In genomic region chr18:76980663-76981387, GRCh38 we compare ENCODE assay signal across 13 cellular contexts.
A peak's percentile ranks its signal among the peaks of the same experiment; 100 is the strongest.
DNase-seq lines count a peak whose midpoint lies in the region; ATAC-seq and TF ChIP-seq lines count a peak whose summit lies in the region.
"Had no signal": no experiment of that assay in that cellular context is flagged by ENCODE, and none has a peak within 500 bp of the region (broad histone marks: within the 10 kb centered on the region; RNA-seq: fewer than 3 reads in every experiment).

No MANE protein-coding gene starts in this region.

- H3K27ac ChIP-seq in endodermal cell (ENCODE audit: low read depth, low read length) (no peak overlapping the region), smooth muscle cell (ENCODE audit: low read depth) (no peak overlapping the region)
- H3K27ac ChIP-seq: ascending aorta had no signal

- peaks cover 15% of the 10 kb centered on the region for H3K36me3 Mint-ChIP-seq in endodermal cell (ENCODE audit: low read depth)
- H3K36me3 Mint-ChIP-seq in immature natural killer cell: peaks cover 10 to 14% (median 13%) of the 10 kb centered on the region in 3 donors

- ATAC-seq in GM18502 (IDR thresholded peaks at IDR 0.05; ENCODE audit: poor library complexity, unreplicated experiment) (peak; percentile 34), GM21528 (IDR thresholded peaks at IDR 0.05; ENCODE audit: low FRiP score, unreplicated experiment) (peak; percentile 32), HG03280 (IDR thresholded peaks at IDR 0.05; ENCODE audit: unreplicated experiment) (peak; percentile 27)

- H3K9ac ChIP-seq in endodermal cell (ENCODE audit: extremely low read depth, low read length, poor library complexity, severe bottlenecking): no peak overlapping the region
- no peak overlapping the region for H3K9ac ChIP-seq in smooth muscle cell (ENCODE audit: low read depth)

- no peak overlapping the region for H3K4me3 ChIP-seq in endodermal cell (ENCODE audit: low read length)
- no peak overlapping the region for H3K4me3 ChIP-seq in smooth muscle cell
- H3K4me3 ChIP-seq: ascending aorta had no signal

- H3K27ac Mint-ChIP-seq in endodermal cell: no peak overlapping the region
- H3K27ac Mint-ChIP-seq in immature natural killer cell: no peak overlapping the region
- H3K27ac Mint-ChIP-seq: stimulated activated naive CD8-positive, alpha-beta T cell treated with anti-CD3 and anti-CD28 coated beads, Interleukin-15, Interleukin-2, amounts not matched to agents 100 ng/mL and 50 ng/mL, for 24 hours had no signal

- peaks cover 17% of the 10 kb centered on the region for H3K4me1 Mint-ChIP-seq in endodermal cell
- H3K4me1 Mint-ChIP-seq in immature natural killer cell: peaks cover 8% of the 10 kb centered on the region in 2 donors

- no peak overlapping the region for H3K4me3 Mint-ChIP-seq in endodermal cell
- no peak overlapping the region for H3K4me3 Mint-ChIP-seq in immature natural killer cell
- H3K4me3 Mint-ChIP-seq: stimulated activated naive CD8-positive, alpha-beta T cell treated with anti-CD3 and anti-CD28 coated beads, Interleukin-15, Interleukin-2, amounts not matched to agents 100 ng/mL and 50 ng/mL, for 24 hours had no signal

- no peak overlapping the region for H3K4me2 ChIP-seq in smooth muscle cell

- no peaks in the 10 kb centered on the region for H3F3A ChIP-seq in smooth muscle cell (ENCODE audit: low read depth)

- H3K9me3 Mint-ChIP-seq in endodermal cell (no peaks in the 10 kb centered on the region), immature natural killer cell (no peaks in the 10 kb centered on the region)
- H3K9me3 Mint-ChIP-seq: stimulated activated naive CD8-positive, alpha-beta T cell treated with anti-CD3 and anti-CD28 coated beads, Interleukin-15, Interleukin-2, amounts not matched to agents 100 ng/mL and 50 ng/mL, for 24 hours had no signal

- DNase-seq in endodermal cell (peak; percentile 30), smooth muscle cell (lab: John Stamatoyannopoulos, UW; ENCODE audit: unreplicated experiment) (no peak), cerebellum (ENCODE audit: low spot score) (no peak), immature natural killer cell (no peak), UCSD-AML1 (lab: John Stamatoyannopoulos, UW; ENCODE audit: unreplicated experiment) (no peak)
- DNase-seq: activated CD4-positive, alpha-beta T cell treated with anti-CD3 and anti-CD28 coated beads for 4 hours; KG1; mammary epithelial cell had no signal

- H3K27me3 ChIP-seq in endodermal cell (ENCODE audit: control insufficient read depth, insufficient read depth, low read length, poor library complexity, severe bottlenecking): no peaks in the 10 kb centered on the region
- no peaks in the 10 kb centered on the region for H3K27me3 ChIP-seq in smooth muscle cell (ENCODE audit: low read depth)
- H3K27me3 ChIP-seq: ascending aorta had no signal

- TF ChIP-seq CTCF in endodermal cell (conservative IDR thresholded peaks at IDR 0.05) (no peak), smooth muscle cell (IDR thresholded peaks at IDR 0.05; ENCODE audit: borderline replicate concordance, insufficient read depth, poor library complexity, severe bottlenecking) (no peak)

- H4K20me1 ChIP-seq in smooth muscle cell (ENCODE audit: low read depth): no peaks in the 10 kb centered on the region

- H3K27me3 Mint-ChIP-seq in endodermal cell (ENCODE audit: insufficient read depth): no peaks in the 10 kb centered on the region
- peaks cover 3 to 16% (median 7%) of the 10 kb centered on the region in 3 donors for H3K27me3 Mint-ChIP-seq in immature natural killer cell (ENCODE audit: low read depth in 3 of 3)
- H3K27me3 Mint-ChIP-seq: stimulated activated naive CD8-positive, alpha-beta T cell treated with anti-CD3 and anti-CD28 coated beads, Interleukin-15, Interleukin-2, amounts not matched to agents 100 ng/mL and 50 ng/mL, for 24 hours had no signal

- H3K4me1 ChIP-seq in endodermal cell (ENCODE audit: control insufficient read depth, insufficient read depth, low read length): no peaks in the 10 kb centered on the region
- H3K4me1 ChIP-seq in smooth muscle cell (ENCODE audit: low read depth): no peaks in the 10 kb centered on the region
- H3K4me1 ChIP-seq: ascending aorta had no signal

- H3K79me2 ChIP-seq in smooth muscle cell (ENCODE audit: low read depth): no peaks in the 10 kb centered on the region

- H3K9me3 ChIP-seq in endodermal cell (ENCODE audit: control insufficient read depth, low read length): no peaks in the 10 kb centered on the region
- H3K9me3 ChIP-seq in smooth muscle cell (replicated peaks; ENCODE audit: low read depth): no peaks in the 10 kb centered on the region
- H3K9me3 ChIP-seq: ascending aorta had no signal

- H3K36me3 ChIP-seq in endodermal cell (ENCODE audit: control insufficient read depth, insufficient read depth, low read length) (peaks cover 6% of the 10 kb centered on the region), smooth muscle cell (ENCODE audit: low read depth) (no peaks in the 10 kb centered on the region)
- H3K36me3 ChIP-seq: ascending aorta had no signal

- WGBS in endodermal cell (ENCODE audit: insufficient coverage in 1 of 2, insufficient read length in 1 of 2), 2 experiments: 81 to 82% methylated on average over 17 to 23 of the region's 23 CpGs
- 85% methylated on average over 23 of the region's 23 CpGs for WGBS in smooth muscle cell (ENCODE audit: low lambda C conversion rate)

- H2AFZ ChIP-seq in smooth muscle cell (ENCODE audit: low read depth): no peak overlapping the region
